ENCODE assay signal across 23 cellular contexts in genomic region chr6:130647221-130647620, GRCh38.
"Had no signal": no experiment of that assay in that cellular context is flagged by ENCODE, and none has a peak within 500 bp of the region (broad histone marks: within the 10 kb centered on the region; RNA-seq: fewer than 3 reads in every experiment).

No MANE protein-coding gene starts in this region.

- H3K27ac ChIP-seq: body of pancreas, SK-N-MC had no signal

- H3K27me3 ChIP-seq: body of pancreas, MG63 had no signal

- H3K4me3 Mint-ChIP-seq: activated CD8-positive, alpha-beta T cell treated with anti-CD3 and anti-CD28 coated beads, Interleukin-2, amount 10 ng/mL, durations not matched to agents 7 days and 5 days; activated naive CD4-positive, alpha-beta T cell treated with anti-CD3 and anti-CD28 coated beads for 36 hours; activated naive CD8-positive, alpha-beta T cell; T-helper 1 cell treated with Interleukin-12 subunit alpha and Interleukin-12 subunit beta and Interleukin-4 antibody, amounts not matched to agents 30 μg/mL and 1 μg/mL, for 36 hours had no signal

- H3K27ac Mint-ChIP-seq: activated CD8-positive, alpha-beta T cell treated with anti-CD3 and anti-CD28 coated beads, Interleukin-2, amount 10 ng/mL, durations not matched to agents 7 days and 5 days; activated naive CD4-positive, alpha-beta T cell treated with anti-CD3 and anti-CD28 coated beads for 36 hours; activated naive CD8-positive, alpha-beta T cell; T-helper 1 cell treated with Interleukin-12 subunit alpha and Interleukin-12 subunit beta and Interleukin-4 antibody, amounts not matched to agents 30 μg/mL and 1 μg/mL, for 36 hours had no signal

- ATAC-seq: activated CD4-positive, CD25-positive, alpha-beta regulatory T cell treated with anti-CD3 and anti-CD28 coated beads, Interleukin-2, amount 50 U/mL, for 24 hours; activated CD8-positive, alpha-beta T cell treated with anti-CD3 and anti-CD28 coated beads, Interleukin-2, amount 10 ng/mL, durations not matched to agents 7 days and 5 days; body of pancreas had no signal

- H3K4me3 ChIP-seq: body of pancreas, MG63, SK-N-MC had no signal

- FAIRE-seq: bronchial epithelial cell had no signal

- H3K9me3 ChIP-seq: MG63 had no signal

- H3K4me1 ChIP-seq: body of pancreas had no signal

- H3K36me3 ChIP-seq: MG63 had no signal

- DNase-seq: activated CD4-positive, alpha-beta T cell treated with anti-CD3 and anti-CD28 coated beads for 4 hours; activated CD8-positive, alpha-beta memory T cell treated with anti-CD3 and anti-CD28 coated beads, Interleukin-2, amount 50 U/mL, for 48 hours; activated CD8-positive, alpha-beta T cell treated with anti-CD3 and anti-CD28 coated beads, Interleukin-2, amount 10 ng/mL, durations not matched to agents 7 days and 5 days; activated gamma-delta T cell; activated naive CD4-positive, alpha-beta T cell treated with anti-CD3 and anti-CD28 coated beads for 36 hours; activated T-cell treated with anti-CD3 and anti-CD28 coated beads, Interleukin-2, amount 50 U/mL, for 1 hour; body of pancreas; central memory CD4-positive, alpha-beta T cell; MG63; MV-4-11; NCI-H1092 treated with DMSO at 0.1 percent for 48 hours; NCI-H1417 treated with DMSO at 0.1 percent for 48 hours; NCI-H1694; NCI-H2029; NCI-H345; NCI-H510A; NCI-H526 treated with DMSO at 0.1 percent for 48 hours; NCI-H82 had no signal

- H3K27me3 Mint-ChIP-seq: activated naive CD8-positive, alpha-beta T cell had no signal
